15 cellular contexts compared by ENCODE assay signal in genomic region chr12:31220633-31221565, GRCh38.
DNase-seq lines count a peak whose midpoint lies in the region; ATAC-seq and TF ChIP-seq lines count a peak whose summit lies in the region.
"Had no signal": no experiment of that assay in that cellular context is flagged by ENCODE, and none has a peak within 500 bp of the region (broad histone marks: within the 10 kb centered on the region; RNA-seq: fewer than 3 reads in every experiment).

No MANE protein-coding gene starts in this region.

- H3K27me3 ChIP-seq in breast epithelium, result no peaks in the 10 kb centered on the region
- H3K27me3 ChIP-seq in testis, result no peaks in the 10 kb centered on the region

- H3K9me3 ChIP-seq in breast epithelium (no peaks in the 10 kb centered on the region), testis (no peaks in the 10 kb centered on the region)
- H3K9me3 ChIP-seq: Caco-2, suprapubic skin had no signal

- no TSS peak for BruUV-seq in MCF 10A (replicated peaks; lab: Mats Ljungman, UMichigan)

- no peak overlapping the region for H3K4me3 Mint-ChIP-seq in MCF 10A (ENCODE audit: unreplicated experiment)
- H3K4me3 Mint-ChIP-seq: activated CD8-positive, alpha-beta T cell treated with anti-CD3 and anti-CD28 coated beads, Interleukin-2, amount 10 ng/mL, durations not matched to agents 7 days and 5 days had no signal

- POLR2A ChIA-PET in MCF 10A (lab: Yijun Ruan, JAX), result no interaction called here

- H3K36me3 ChIP-seq in breast epithelium (no peaks in the 10 kb centered on the region), testis (ENCODE audit: low read depth, missing control alignments) (no peaks in the 10 kb centered on the region)
- H3K36me3 ChIP-seq: suprapubic skin had no signal

- H3K9me3 Mint-ChIP-seq in MCF 10A (ENCODE audit: unreplicated experiment), result no peaks in the 10 kb centered on the region

- H3K4me1 Mint-ChIP-seq in MCF 10A (ENCODE audit: insufficient read depth, unreplicated experiment), result no peaks in the 10 kb centered on the region

- H3K27me3 Mint-ChIP-seq in MCF 10A (ENCODE audit: insufficient read depth, unreplicated experiment), result peaks cover 23% of the 10 kb centered on the region

- no peaks in the 10 kb centered on the region for H3K36me3 Mint-ChIP-seq in MCF 10A (ENCODE audit: insufficient read depth, unreplicated experiment)

- intact Hi-C loops in MCF 10A (cut with micrococcal nuclease) (no loop called here), breast epithelium (cut with DNase I; ENCODE audit: low total_unique reads) (no loop called here), testis (cut with DNase I; ENCODE audit: low total_unique reads) (no loop called here)

- CTCF ChIA-PET in MCF 10A (lab: Yijun Ruan, JAX), result interaction anchor here (0.9 kb wide), 1 partner anchor 18 kb away, joined by 3 read pairs; no protein-coding TSS in a partner anchor

- H3K4me3 ChIP-seq in breast epithelium (no peak overlapping the region), testis (no peak overlapping the region)
- H3K4me3 ChIP-seq: SK-N-MC, suprapubic skin had no signal

- WGBS in testis, 2 donors, result 84 to 87% methylated on average over 8 of the region's 8 CpGs

- H3K4me1 ChIP-seq in breast epithelium (no peaks in the 10 kb centered on the region), testis (no peaks in the 10 kb centered on the region)
- H3K4me1 ChIP-seq: suprapubic skin had no signal

- no peak overlapping the region for H3K27ac ChIP-seq in breast epithelium
- no peak overlapping the region for H3K27ac ChIP-seq in testis
- H3K27ac ChIP-seq: SK-N-MC, suprapubic skin had no signal

- no peak overlapping the region for H3K27ac Mint-ChIP-seq in MCF 10A (ENCODE audit: low read depth, unreplicated experiment)
- H3K27ac Mint-ChIP-seq: activated CD8-positive, alpha-beta T cell treated with anti-CD3 and anti-CD28 coated beads, Interleukin-2, amount 10 ng/mL, durations not matched to agents 7 days and 5 days had no signal

- DNase-seq in MCF 10A (ENCODE audit: unreplicated experiment) (peak; percentile 17), breast epithelium (ENCODE audit: low spot score in 2 of 2) (no peak), ecto neural progenitor cell (ENCODE audit: low spot score) (peak; percentile 51), medulla oblongata (ENCODE audit: extremely low spot score) (peak; percentile 67), stromal cell of bone marrow (ENCODE audit: low read depth) (peak; percentile 14), T-helper 2 cell (no peak), testis (no peak)
- DNase-seq: activated CD8-positive, alpha-beta T cell treated with anti-CD3 and anti-CD28 coated beads, Interleukin-2, amount 10 ng/mL, durations not matched to agents 7 days and 5 days; activated effector memory CD4-positive, alpha-beta T cell treated with anti-CD3 and anti-CD28 coated beads, Interleukin-2, amount 50 U/mL, for 16 hours; Caco-2; left ventricle myocardium superior; NCI-H2171 had no signal

- no peak for ATAC-seq in HG03354 (IDR thresholded peaks at IDR 0.05; ENCODE audit: poor library complexity, severe bottlenecking, unreplicated experiment)
- ATAC-seq: activated CD8-positive, alpha-beta T cell treated with anti-CD3 and anti-CD28 coated beads, Interleukin-2, amount 10 ng/mL, durations not matched to agents 7 days and 5 days had no signal

- TF ChIP-seq CTCF in MCF 10A (IDR thresholded peaks at IDR 0.05; ENCODE audit: unreplicated experiment) (no peak), breast epithelium (IDR thresholded peaks at IDR 0.05) (no peak), testis (IDR thresholded peaks at IDR 0.05) (no peak)

- TF ChIP-seq POLR2A in breast epithelium (IDR thresholded peaks at IDR 0.05) (no peak), testis (IDR thresholded peaks at IDR 0.05) (no peak)

Comparison
In these comparisons a context has a peak if more than half of its experiments do, and no peak if none do; other contexts are left out.
1. DNase-seq: peak in MCF 10A (single experiment), ecto neural progenitor cell (single experiment), medulla oblongata (single experiment) and stromal cell of bone marrow (single experiment); none in breast epithelium (0 of 2), T-helper 2 cell (0 of 5) and testis (single experiment).